In genomic region chr2:126681505-126681904, GRCh38 we compare ENCODE assay signal across 27 cellular contexts.
"Had no signal": no experiment of that assay in that cellular context is flagged by ENCODE, and none has a peak within 500 bp of the region (broad histone marks: within the 10 kb centered on the region; RNA-seq: fewer than 3 reads in every experiment).

No MANE protein-coding gene starts in this region.

- H3K27me3 Mint-ChIP-seq: activated B cell treated with CpG ODN at 0.5 μM for 24 hours; activated CD8-positive, alpha-beta T cell treated with anti-CD3 and anti-CD28 coated beads for 36 hours; activated naive CD8-positive, alpha-beta T cell treated with anti-CD3 and anti-CD28 coated beads, Interleukin-2, amount 10 ng/mL, durations not matched to agents 7 days and 5 days; activated T-helper 17 cell treated with anti-CD3 and anti-CD28 coated beads, Interleukin-2, amount 50 U/mL, for 72 hours; brain; dendritic cell treated with granulocyte-macrophage colony-stimulating factor and Interleukin-4, amounts not matched to agents 40 ng/mL and 50 ng/mL, for 4 days; T-helper 17 cell had no signal

- H3K4me1 Mint-ChIP-seq: endodermal cell had no signal

- H3K4me3 Mint-ChIP-seq: activated B cell treated with CpG ODN at 0.5 μM for 24 hours; activated CD8-positive, alpha-beta T cell treated with anti-CD3 and anti-CD28 coated beads for 36 hours; activated naive CD8-positive, alpha-beta T cell treated with anti-CD3 and anti-CD28 coated beads, Interleukin-2, amount 10 ng/mL, durations not matched to agents 7 days and 5 days; activated T-cell treated with anti-CD3 and anti-CD28 coated beads, Interleukin-2, amount 50 U/mL, for 4 hours; activated T-helper 17 cell treated with anti-CD3 and anti-CD28 coated beads, Interleukin-2, amount 50 U/mL, for 72 hours; brain; dendritic cell treated with granulocyte-macrophage colony-stimulating factor and Interleukin-4, amounts not matched to agents 40 ng/mL and 50 ng/mL, for 4 days; endodermal cell; T-helper 17 cell; T-helper 2 cell treated with Interferon-gamma antibody and Interleukin-4, amounts not matched to agents 5 μg/mL and 100 μg/mL, for 36 hours had no signal

- ATAC-seq: activated CD4-positive, CD25-positive, alpha-beta regulatory T cell treated with anti-CD3 and anti-CD28 coated beads, Interleukin-2, amount 50 U/mL, for 24 hours; activated CD8-positive, alpha-beta T cell treated with anti-CD3 and anti-CD28 coated beads for 36 hours; activated naive CD4-positive, alpha-beta T cell treated with anti-CD3 and anti-CD28 coated beads, Interleukin-2, amount 50 U/mL, for 72 hours; activated T-cell treated with anti-CD3 and anti-CD28 coated beads, Interleukin-2, amount 50 U/mL, for 4 hours; activated T-helper 17 cell treated with anti-CD3 and anti-CD28 coated beads, Interleukin-2, amount 50 U/mL, for 72 hours; esophagus mucosa; T-helper 17 cell had no signal

- H3K9me3 Mint-ChIP-seq: activated B cell treated with CpG ODN at 0.5 μM for 24 hours; activated CD8-positive, alpha-beta T cell treated with anti-CD3 and anti-CD28 coated beads for 36 hours; activated naive CD8-positive, alpha-beta T cell treated with anti-CD3 and anti-CD28 coated beads, Interleukin-2, amount 10 ng/mL, durations not matched to agents 7 days and 5 days; activated T-cell treated with anti-CD3 and anti-CD28 coated beads, Interleukin-2, amount 50 U/mL, for 4 hours; activated T-helper 17 cell treated with anti-CD3 and anti-CD28 coated beads, Interleukin-2, amount 50 U/mL, for 72 hours; dendritic cell treated with granulocyte-macrophage colony-stimulating factor and Interleukin-4, amounts not matched to agents 40 ng/mL and 50 ng/mL, for 4 days had no signal

- H3K27ac Mint-ChIP-seq: activated B cell treated with CpG ODN at 0.5 μM for 24 hours; activated CD8-positive, alpha-beta T cell treated with anti-CD3 and anti-CD28 coated beads for 36 hours; activated naive CD8-positive, alpha-beta T cell treated with anti-CD3 and anti-CD28 coated beads, Interleukin-2, amount 10 ng/mL, durations not matched to agents 7 days and 5 days; activated T-helper 17 cell treated with anti-CD3 and anti-CD28 coated beads, Interleukin-2, amount 50 U/mL, for 72 hours; brain; dendritic cell treated with granulocyte-macrophage colony-stimulating factor and Interleukin-4, amounts not matched to agents 40 ng/mL and 50 ng/mL, for 4 days; endodermal cell; T-helper 17 cell; T-helper 2 cell treated with Interferon-gamma antibody and Interleukin-4, amounts not matched to agents 5 μg/mL and 100 μg/mL, for 36 hours had no signal

- DNase-seq: activated B cell treated with CpG ODN at 0.5 μM for 24 hours; activated CD4-positive, alpha-beta T cell treated with anti-CD3 and anti-CD28 coated beads for 48 hours; activated CD4-positive, alpha-beta T cell treated with anti-CD3 and anti-CD28 coated beads, Interleukin-2, amount 50 U/mL, for 1 hour; activated CD4-positive, alpha-beta T cell treated with anti-CD3 and anti-CD28 coated beads, Interleukin-2, amount 50 U/mL, for 48 hours; activated CD8-positive, alpha-beta memory T cell treated with anti-CD3 and anti-CD28 coated beads for 24 hours; activated CD8-positive, alpha-beta T cell treated with anti-CD3 and anti-CD28 coated beads for 36 hours; activated effector memory CD4-positive, alpha-beta T cell treated with Interleukin-2 at 50 U/mL for 16 hours; activated gamma-delta T cell treated with Interleukin-2 at 50 U/mL for 16 hours; activated naive CD4-positive, alpha-beta T cell treated with Interleukin-2 at 50 U/mL for 16 hours; activated naive CD8-positive, alpha-beta T cell treated with anti-CD3 and anti-CD28 coated beads, Interleukin-2, amount 10 ng/mL, durations not matched to agents 7 days and 5 days; activated T-cell treated with anti-CD3 and anti-CD28 coated beads, Interleukin-2, amount 50 U/mL, for 4 hours; central memory CD4-positive, alpha-beta T cell; dorsolateral prefrontal cortex; effector memory CD4-positive, alpha-beta T cell; endodermal cell; foreskin melanocyte; T-helper 1 cell; T-helper 17 cell; T1000; WERI-Rb-1 had no signal
